Comparison of ENCODE assay signal across 8 cellular contexts in genomic region chr9:72271617-72272478, GRCh38.
DNase-seq lines count a peak whose midpoint lies in the region; ATAC-seq and TF ChIP-seq lines count a peak whose summit lies in the region.

No MANE protein-coding gene starts in this region.

- CTCF ChIA-PET in IMR-90 (lab: Yijun Ruan, JAX) (interaction anchor here (0.9 to 2.5 kb wide), 13 partner anchors 9 to 550 kb away, joined by 3 to 17 read pairs (median 4); no protein-coding TSS in a partner anchor), SK-N-SH (lab: Yijun Ruan, JAX) (interaction anchor here (0.6 to 6.2 kb wide), 46 partner anchors 8 to 464 kb away, joined by 3 to 159 read pairs (median 3); no protein-coding TSS in a partner anchor)

- H3K14ac ChIP-seq in IMR-90 (replicated peaks; ENCODE audit: low read depth, low read length) = no peak overlapping the region

- H4K5ac ChIP-seq in IMR-90 (ENCODE audit: low read depth, low read length) = no peak overlapping the region

- H2AK9ac ChIP-seq in IMR-90 (replicated peaks; ENCODE audit: low read depth, low read length, poor library complexity) = no peak overlapping the region

- H3K4me2 ChIP-seq in IMR-90 (ENCODE audit: low read depth, low read length) (no peak overlapping the region), SK-N-SH (no peak overlapping the region)

- POLR2A ChIA-PET in IMR-90 (lab: Charles Lee; ENCODE audit: unreplicated experiment) (no interaction called here), SK-N-SH (lab: Yijun Ruan, JAX) (no interaction called here)

- H2AFZ ChIP-seq in IMR-90 (replicated peaks; ENCODE audit: low read length, poor library complexity) = no peak overlapping the region
- H2AFZ ChIP-seq in SK-N-SH (ENCODE audit: low read depth) = no peak overlapping the region

- no peaks in the 10 kb centered on the region for H3F3A ChIP-seq in SK-N-SH (replicated peaks; ENCODE audit: insufficient read depth)

- H3K56ac ChIP-seq in IMR-90 (ENCODE audit: extremely low read depth, insufficient read depth, low read length) = no peak overlapping the region

- peak; percentile 71 for DNase-seq in D341Med (ENCODE audit: low spot score)
- peak; percentile 55 for DNase-seq in IMR-90
- DNase-seq in SK-N-SH = peak; percentile 50
- DNase-seq in cardiac fibroblast (ENCODE audit: low read depth in 2 of 2) = peak; percentile 68 to 72
- no peak for DNase-seq in kidney epithelial cell (ENCODE audit: low read depth)
- peak; percentile 9 to 34 (median 13) for DNase-seq in stimulated activated CD4-positive, alpha-beta T cell treated with anti-CD3 and anti-CD28 coated beads, TNF-alpha, amount 100 ng/mL, for 24 hours (ENCODE audit: low read depth in 3 of 3)

- in situ Hi-C loops in IMR-90 (cut with MboI; ENCODE audit: low sequenced_read_pairs) = loop anchor here (5.0 to 25.0 kb wide), 2 partner anchors 235 to 460 kb away; no protein-coding TSS in a partner anchor

- H3K23ac ChIP-seq in IMR-90 (ENCODE audit: low read depth, low read length) = no peak overlapping the region

- H3K4me1 ChIP-seq in IMR-90 (ENCODE audit: control insufficient read depth, insufficient read depth, low read length) = no peaks in the 10 kb centered on the region
- H3K4me1 ChIP-seq in SK-N-SH (ENCODE audit: control insufficient read depth in 1 of 2, insufficient read depth in 2 of 2, low read depth in 1 of 2, low read length in 1 of 2) = no peaks in the 10 kb centered on the region

- no peak overlapping the region for H2BK15ac ChIP-seq in IMR-90 (ENCODE audit: low read depth, low read length)

- no peaks in the 10 kb centered on the region for H3K79me2 ChIP-seq in SK-N-SH (ENCODE audit: insufficient read depth)

- H3K4me3 ChIP-seq in IMR-90 (ENCODE audit: insufficient read depth, low read depth, low read length) (no peak overlapping the region), SK-N-SH (ENCODE audit: low read depth in 2 of 2, low read length in 1 of 2) (no peak overlapping the region; a peak in 1 of 4 replicates), cardiac fibroblast (replicated peaks in 1 of 2; ENCODE audit: low read depth in 2 of 2, low read length in 2 of 2) (no peak overlapping the region), kidney epithelial cell (ENCODE audit: low read depth, low read length) (no peak overlapping the region)

- H3K9ac ChIP-seq in IMR-90 (ENCODE audit: low read depth, low read length) = no peak overlapping the region
- no peak overlapping the region for H3K9ac ChIP-seq in SK-N-SH

- H4K20me1 ChIP-seq in IMR-90 (ENCODE audit: insufficient read depth, low read length) = no peaks in the 10 kb centered on the region
- H4K20me1 ChIP-seq in SK-N-SH (ENCODE audit: insufficient read depth) = no peaks in the 10 kb centered on the region

- no peaks in the 10 kb centered on the region for H3K9me2 ChIP-seq in SK-N-SH

- ATAC-seq in GM19043 (IDR thresholded peaks at IDR 0.05; ENCODE audit: low read depth, unreplicated experiment) = peak; percentile 47
- peak; percentile 83 for ATAC-seq in IMR-90 (ENCODE audit: low read depth)
- ATAC-seq in GM21825 (IDR thresholded peaks at IDR 0.05; ENCODE audit: unreplicated experiment) = no peak

- H3K4ac ChIP-seq in IMR-90 (ENCODE audit: low read depth, low read length) = no peak overlapping the region

- no peak overlapping the region for H2AK5ac ChIP-seq in IMR-90 (ENCODE audit: low read depth, low read length)

- no peaks in the 10 kb centered on the region for H3K9me3 ChIP-seq in IMR-90 (ENCODE audit: control insufficient read depth, insufficient read depth, low read length)
- no peaks in the 10 kb centered on the region for H3K9me3 ChIP-seq in SK-N-SH

- H4K8ac ChIP-seq in IMR-90 (ENCODE audit: low read depth in 2 of 2, low read length in 2 of 2) = no peak overlapping the region

- H3K27ac ChIP-seq in IMR-90 (ENCODE audit: insufficient read depth, low read length) = no peak overlapping the region
- no peak overlapping the region for H3K27ac ChIP-seq in SK-N-SH (ENCODE audit: low read depth in 2 of 2, low read length in 1 of 2)

- H3K9me1 ChIP-seq in IMR-90 (ENCODE audit: insufficient read depth, low read length) = no peaks in the 10 kb centered on the region

- intact Hi-C loops in IMR-90 (cut with micrococcal nuclease) = loop anchor here (1.0 kb wide), 2 partner anchors 233 to 465 kb away; no protein-coding TSS in a partner anchor

- TF ChIP-seq EP300 in SK-N-SH (IDR thresholded peaks at IDR 0.05; ENCODE audit: borderline replicate concordance in 1 of 2, low read depth in 1 of 2, low read length in 1 of 2) = no peak

- H2BK20ac ChIP-seq in IMR-90 (ENCODE audit: low read depth, low read length) = no peak overlapping the region

- TF ChIP-seq CTCF in IMR-90 (conservative IDR thresholded peaks at IDR 0.05; ENCODE audit: low read depth, low read length) = peak; percentile 78
- TF ChIP-seq CTCF in SK-N-SH (IDR thresholded peaks at IDR 0.05) = peak; percentile 89
- TF ChIP-seq CTCF in cardiac fibroblast (IDR thresholded peaks at IDR 0.05; ENCODE audit: low read depth, low read length) = peak; percentile 81
- peak; percentile 76 for TF ChIP-seq CTCF in kidney epithelial cell (IDR thresholded peaks at IDR 0.05; ENCODE audit: insufficient read depth, low read length, poor library complexity, severe bottlenecking)

- no peak overlapping the region for H2BK120ac ChIP-seq in IMR-90 (ENCODE audit: low read depth, low read length)

- TF ChIP-seq RAD21 in IMR-90 (IDR thresholded peaks at IDR 0.05; ENCODE audit: low read length) = peak; percentile 70
- TF ChIP-seq RAD21 in SK-N-SH (IDR thresholded peaks at IDR 0.05; ENCODE audit: low read length) = peak; percentile 75

- H3K27me3 ChIP-seq in IMR-90 (ENCODE audit: control insufficient read depth, insufficient read depth, low read length) (peaks cover 3% of the 10 kb centered on the region), SK-N-SH (ENCODE audit: insufficient read depth) (peaks cover 34% of the 10 kb centered on the region), kidney epithelial cell (ENCODE audit: control insufficient read depth, insufficient read depth, low read length) (no peaks in the 10 kb centered on the region)

- no CpG with 5 or more reads among the region's 9 CpGs for WGBS in IMR-90 (ENCODE audit: extremely low coverage in 2 of 2, insufficient read length in 1 of 2), 2 experiments
- WGBS in SK-N-SH (ENCODE audit: low lambda C conversion rate) = 32% methylated on average over 9 of the region's 9 CpGs

- H3K36me3 ChIP-seq in IMR-90 (ENCODE audit: control insufficient read depth, insufficient read depth, low read length) (no peaks in the 10 kb centered on the region), SK-N-SH (replicated peaks in 1 of 2; ENCODE audit: control insufficient read depth in 1 of 2, insufficient read depth in 2 of 2, low read length in 1 of 2) (no peaks in the 10 kb centered on the region), kidney epithelial cell (ENCODE audit: control insufficient read depth, insufficient read depth, low read length) (no peaks in the 10 kb centered on the region)

- H2BK5ac ChIP-seq in IMR-90 (ENCODE audit: low read depth, low read length, poor library complexity, severe bottlenecking) = no peak overlapping the region

- H3K18ac ChIP-seq in IMR-90 (ENCODE audit: low read depth, low read length) = no peak overlapping the region

- no TSS peak for BruUV-seq in IMR-90 (replicated peaks; lab: Mats Ljungman, UMichigan)

- dilution Hi-C loops in IMR-90 (cut with HindIII; ENCODE audit: low sequenced_read_pairs, unreplicated experiment) = no loop called here

- H3K79me1 ChIP-seq in IMR-90 (ENCODE audit: low read depth in 1 of 2, low read length in 2 of 2) = no peaks in the 10 kb centered on the region

- H4K91ac ChIP-seq in IMR-90 (ENCODE audit: insufficient read depth, low read depth, low read length) = no peak overlapping the region

- no peak for TF ChIP-seq POLR2A in IMR-90 (IDR thresholded peaks at IDR 0.05; ENCODE audit: low read depth, low read length)

TF ChIP-seq in IMR-90, 13 proteins besides CTCF, POLR2A, EP300 and RAD21:
- peak; percentile 78 for TF ChIP-seq SMC3 (IDR thresholded peaks at IDR 0.05; ENCODE audit: low read depth, low read length)
- TF ChIP-seq, protein P1, sequence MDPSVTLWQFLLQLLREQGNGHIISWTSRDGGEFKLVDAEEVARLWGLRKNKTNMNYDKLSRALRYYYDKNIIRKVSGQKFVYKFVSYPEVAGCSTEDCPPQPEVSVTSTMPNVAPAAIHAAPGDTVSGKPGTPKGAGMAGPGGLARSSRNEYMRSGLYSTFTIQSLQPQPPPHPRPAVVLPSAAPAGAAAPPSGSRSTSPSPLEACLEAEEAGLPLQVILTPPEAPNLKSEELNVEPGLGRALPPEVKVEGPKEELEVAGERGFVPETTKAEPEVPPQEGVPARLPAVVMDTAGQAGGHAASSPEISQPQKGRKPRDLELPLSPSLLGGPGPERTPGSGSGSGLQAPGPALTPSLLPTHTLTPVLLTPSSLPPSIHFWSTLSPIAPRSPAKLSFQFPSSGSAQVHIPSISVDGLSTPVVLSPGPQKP (IDR thresholded peaks at IDR 0.05; ENCODE audit: borderline replicate concordance, low read depth, low read length) = no peak

TF ChIP-seq in SK-N-SH, 30 proteins besides CTCF, POLR2A, EP300 and RAD21:
- TF ChIP-seq YY1 (IDR thresholded peaks at IDR 0.05; ENCODE audit: low read depth) = no peak
- peak; percentile 79 for TF ChIP-seq SMC3 (IDR thresholded peaks at IDR 0.05; ENCODE audit: low read depth, low read length)
